8 cellular contexts compared by ENCODE assay signal in genomic region chr5:112419050-112419595, GRCh38. TPM values are rescaled to one million over a fixed set of nuclear protein-coding genes. Genes with fewer than 3 reads are reported as not detected.
A peak's percentile ranks its signal among the peaks of the same experiment; 100 is the strongest.
DNase-seq lines count a peak whose midpoint lies in the region; ATAC-seq and TF ChIP-seq lines count a peak whose summit lies in the region.

Gene EPB41L4A, minus strand, starts transcription at chr5:112419277. Its CDS starts 238 bp downstream, at chr5:112419039.

- DNase-seq in NCI-H1105 treated with DMSO at 0.1 percent for 48 hours (lab: John Stamatoyannopoulos, UW), result peak; percentile 23
- DNase-seq in NCI-H1105 (lab: John Stamatoyannopoulos, UW), result no peak
- DNase-seq in HK-2 (ENCODE audit: unreplicated experiment), result peak; percentile 0
- DNase-seq in adipocyte (ENCODE audit: low read depth), result peak; percentile 8
- DNase-seq in left cardiac atrium, result peak; percentile 61
- peak; percentile 16 for DNase-seq in prostate gland (ENCODE audit: low spot score)
- DNase-seq in AG08395 (ENCODE audit: low spot score), result no peak
- DNase-seq in kidney glomerular epithelial cell (lab: John Stamatoyannopoulos, UW), result no peak

- no peak for TF ChIP-seq CTCF in prostate gland (IDR thresholded peaks at IDR 0.05)

- intact Hi-C loops in left cardiac atrium (cut with DNase I) (loop anchor here in 1 of 2 donors (10.0 kb wide), 2 partner anchors 74 to 164 kb away; no protein-coding TSS in a partner anchor), prostate gland (cut with DNase I) (no loop called here)

- H3K4me3 ChIP-seq in adipocyte (ENCODE audit: low read length) (peak within 1 kb of the TSS; percentile 85), prostate gland (peak within 1 kb of the TSS; percentile 82 to 83)

- peak within 1 kb of the TSS; percentile 76 to 83 for H3K27ac ChIP-seq in prostate gland

- H3K9ac ChIP-seq in adipocyte (ENCODE audit: low read length), result peak within 1 kb of the TSS; percentile 75

- H3K4me1 ChIP-seq in adipocyte (ENCODE audit: control insufficient read depth, insufficient read depth, low read length) (peaks cover 12% of the 10 kb centered on the region), prostate gland (replicated peaks) (no peaks in the 10 kb centered on the region)

- no peaks in the 10 kb centered on the region for H3K9me3 ChIP-seq in adipocyte (ENCODE audit: control insufficient read depth, low read length)
- no peaks in the 10 kb centered on the region for H3K9me3 ChIP-seq in prostate gland

- H3K27me3 ChIP-seq in adipocyte (replicated peaks; ENCODE audit: control insufficient read depth, insufficient read depth, low read length) (no peaks in the 10 kb centered on the region), prostate gland (replicated peaks; ENCODE audit: insufficient read depth) (no peaks in the 10 kb centered on the region)

- no peak for TF ChIP-seq POLR2A in prostate gland (IDR thresholded peaks at IDR 0.05)

- ATAC-seq in left cardiac atrium, result peak; percentile 55 to 69

- H3K36me3 ChIP-seq in adipocyte (ENCODE audit: control insufficient read depth, insufficient read depth, low read length, severe bottlenecking), result no peaks in the 10 kb centered on the region
- H3K36me3 ChIP-seq in prostate gland, result no peaks in the 10 kb centered on the region

- WGBS in prostate gland, result under 1% methylated on average over 65 of the region's 70 CpGs

RNA-seq across cellular contexts. Expression of gene EPB41L4A, which starts in this region (rescaled TPM):
- total RNA-seq in left cardiac atrium (10 to 100 TPM; 28.5 to 31.1 TPM), prostate gland (10 to 100 TPM; 23.0 to 37.5 TPM)

Comparison
In these comparisons a context has a peak if more than half of its experiments do, and no peak if none do; other contexts are left out.
1. DNase-seq: peak in NCI-H1105 treated with DMSO at 0.1 percent for 48 hours (single experiment), HK-2 (single experiment), adipocyte (single experiment), left cardiac atrium (single experiment) and prostate gland (single experiment); none in NCI-H1105 (single experiment), AG08395 (single experiment) and kidney glomerular epithelial cell (single experiment).